ENCODE assay signal across 24 cellular contexts in genomic region chr10:42454313-42454712, GRCh38.
"Had no signal": no experiment of that assay in that cellular context is flagged by ENCODE, and none has a peak within 500 bp of the region (broad histone marks: within the 10 kb centered on the region; RNA-seq: fewer than 3 reads in every experiment).

No MANE protein-coding gene starts in this region.

- H3K27ac ChIP-seq: SJSA1, SK-N-MC had no signal

- H3K4me3 ChIP-seq: MG63, SJSA1, SK-N-MC had no signal

- H3K36me3 ChIP-seq: SJSA1 had no signal

- ATAC-seq: HepG2 had no signal

- H3K9me3 ChIP-seq: MG63, SJSA1 had no signal

- H3K4me1 ChIP-seq: SJSA1 had no signal

- DNase-seq: IMR-90, Karpas-422, KG1, MG63, NCI-H1092, NCI-H1105 treated with DMSO at 0.1 percent for 48 hours, NCI-H1417 treated with DMSO at 0.1 percent for 48 hours, NCI-H187, NCI-H2029, NCI-H2081 treated with DMSO at 0.1 percent for 48 hours, NCI-H2171, NCI-H226, NCI-H446, NCI-H510A, NCI-H524 treated with DMSO at 0.1 percent for 48 hours, NCI-H69, NCI-H774, Right ventricle myocardium superior, RPMI8226, SIG-M5 had no signal

- H3K27me3 ChIP-seq: MG63, SJSA1 had no signal

- FAIRE-seq: HepG2, RCC 7860 had no signal
